31 cellular contexts compared by ENCODE assay signal in the genomic region with DNA sequence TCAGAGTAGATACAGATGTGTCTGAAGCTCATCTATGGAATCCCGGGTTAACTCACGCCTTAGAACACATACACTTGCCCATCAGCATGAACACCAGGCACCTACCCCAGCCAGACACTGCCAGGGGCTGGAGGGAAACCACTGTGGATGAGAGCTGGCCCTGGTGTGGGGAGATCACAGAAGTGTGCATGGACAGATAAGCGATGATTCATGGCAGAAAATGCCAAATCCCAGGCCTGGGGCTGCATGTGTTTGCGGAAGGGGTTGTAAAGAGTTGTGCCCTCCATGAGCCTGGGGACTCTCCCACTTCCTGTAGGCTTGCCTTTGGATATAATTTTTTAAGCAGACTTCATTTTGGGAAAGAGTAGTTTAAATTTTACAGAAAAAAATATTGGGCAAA.
"Had no signal": no experiment of that assay in that cellular context is flagged by ENCODE, and none has a peak within 500 bp of the region (broad histone marks: within the 10 kb centered on the region; RNA-seq: fewer than 3 reads in every experiment).

No MANE protein-coding gene starts in this region.

- H3K4me3 ChIP-seq: ascending aorta, colonic mucosa, esophagus squamous epithelium, gastroesophageal sphincter, heart right ventricle, hepatocyte had no signal

- H3K4me1 ChIP-seq: ascending aorta, colonic mucosa, esophagus squamous epithelium had no signal

- H3K4me1 Mint-ChIP-seq: activated CD4-positive, alpha-beta T cell treated with anti-CD3 and anti-CD28 coated beads, Interleukin-2, amount 10 ng/mL, durations not matched to agents 24 days and 14 days had no signal

- H3K9me3 Mint-ChIP-seq: activated CD4-positive, alpha-beta memory T cell treated with anti-CD3 and anti-CD28 coated beads for 36 hours; activated CD4-positive, alpha-beta T cell treated with anti-CD3 and anti-CD28 coated beads, Interleukin-2, amount 10 ng/mL, durations not matched to agents 24 days and 14 days; activated naive CD4-positive, alpha-beta T cell treated with anti-CD3 and anti-CD28 coated beads, Interleukin-2, amount 10 ng/mL, durations not matched to agents 7 days and 5 days; activated naive CD4-positive, alpha-beta T cell treated with anti-CD3 and anti-CD28 coated beads, Interleukin-2, amount 50 U/mL, for 72 hours; activated naive CD8-positive, alpha-beta T cell treated with anti-CD3 and anti-CD28 coated beads, Interleukin-2, amount 10 ng/mL, durations not matched to agents 7 days and 5 days; activated T-cell treated with anti-CD3 and anti-CD28 coated beads, Interleukin-2, amount 50 U/mL, for 24 hours; activated T-cell treated with anti-CD3 and anti-CD28 coated beads, Interleukin-2, amount 50 U/mL, for 72 hours; brain had no signal

- H3K9me3 ChIP-seq: ascending aorta, colonic mucosa, esophagus squamous epithelium, gastroesophageal sphincter, heart right ventricle had no signal

- H3K27me3 Mint-ChIP-seq: activated naive CD4-positive, alpha-beta T cell treated with anti-CD3 and anti-CD28 coated beads, Interleukin-2, amount 10 ng/mL, durations not matched to agents 7 days and 5 days; brain had no signal

- H3K36me3 ChIP-seq: ascending aorta, colonic mucosa, esophagus squamous epithelium, gastroesophageal sphincter, heart right ventricle had no signal

- H2AFZ ChIP-seq: hepatocyte had no signal

- H3K27ac Mint-ChIP-seq: activated CD4-positive, alpha-beta memory T cell treated with anti-CD3 and anti-CD28 coated beads for 36 hours; activated CD4-positive, alpha-beta T cell treated with anti-CD3 and anti-CD28 coated beads for 36 hours; activated CD4-positive, alpha-beta T cell treated with anti-CD3 and anti-CD28 coated beads, Interleukin-2, amount 10 ng/mL, durations not matched to agents 24 days and 14 days; activated CD8-positive, alpha-beta T cell treated with anti-CD3 and anti-CD28 coated beads, Interleukin-2, amount 10 ng/mL, durations not matched to agents 7 days and 5 days; activated naive CD4-positive, alpha-beta T cell treated with anti-CD3 and anti-CD28 coated beads, Interleukin-2, amount 10 ng/mL, durations not matched to agents 7 days and 5 days; activated naive CD4-positive, alpha-beta T cell treated with anti-CD3 and anti-CD28 coated beads, Interleukin-2, amount 50 U/mL, for 72 hours; activated naive CD8-positive, alpha-beta T cell treated with anti-CD3 and anti-CD28 coated beads, Interleukin-2, amount 10 ng/mL, durations not matched to agents 7 days and 5 days; activated T-cell treated with anti-CD3 and anti-CD28 coated beads, Interleukin-2, amount 50 U/mL, for 24 hours; activated T-cell treated with anti-CD3 and anti-CD28 coated beads, Interleukin-2, amount 50 U/mL, for 72 hours; brain; T-helper 17 cell; T-helper 2 cell treated with Interferon-gamma antibody and Interleukin-4, amounts not matched to agents 5 μg/mL and 100 μg/mL, for 36 hours had no signal

- H3K36me3 Mint-ChIP-seq: activated CD4-positive, alpha-beta memory T cell treated with anti-CD3 and anti-CD28 coated beads for 36 hours; activated naive CD4-positive, alpha-beta T cell treated with anti-CD3 and anti-CD28 coated beads, Interleukin-2, amount 10 ng/mL, durations not matched to agents 7 days and 5 days; activated naive CD4-positive, alpha-beta T cell treated with anti-CD3 and anti-CD28 coated beads, Interleukin-2, amount 50 U/mL, for 72 hours; activated naive CD8-positive, alpha-beta T cell treated with anti-CD3 and anti-CD28 coated beads, Interleukin-2, amount 10 ng/mL, durations not matched to agents 7 days and 5 days; brain had no signal

- ATAC-seq: activated CD4-positive, alpha-beta T cell treated with anti-CD3 and anti-CD28 coated beads for 36 hours; activated CD8-positive, alpha-beta T cell treated with anti-CD3 and anti-CD28 coated beads, Interleukin-2, amount 10 ng/mL, durations not matched to agents 7 days and 5 days; activated naive CD4-positive, alpha-beta T cell treated with anti-CD3 and anti-CD28 coated beads, Interleukin-2, amount 50 U/mL, for 72 hours; activated T-cell treated with anti-CD3 and anti-CD28 coated beads, Interleukin-2, amount 50 U/mL, for 72 hours; gastroesophageal sphincter; T-helper 17 cell had no signal

- H3K4me2 ChIP-seq: hepatocyte had no signal

- DNase-seq: activated CD4-positive, alpha-beta memory T cell treated with anti-CD3 and anti-CD28 coated beads for 36 hours; activated CD4-positive, alpha-beta T cell treated with anti-CD3 and anti-CD28 coated beads for 36 hours; activated CD4-positive, alpha-beta T cell treated with anti-CD3 and anti-CD28 coated beads, Interleukin-2, amount 10 ng/mL, durations not matched to agents 24 days and 14 days; activated CD4-positive, CD25-positive, alpha-beta regulatory T cell; activated CD4-positive, CD25-positive, alpha-beta regulatory T cell treated with anti-CD3 and anti-CD28 coated beads, Interleukin-2, amount 50 U/mL, for 72 hours; activated CD8-positive, alpha-beta memory T cell treated with anti-CD3 and anti-CD28 coated beads, Interleukin-2, amount 50 U/mL, for 48 hours; activated CD8-positive, alpha-beta T cell treated with anti-CD3 and anti-CD28 coated beads, Interleukin-2, amount 10 ng/mL, durations not matched to agents 7 days and 5 days; activated gamma-delta T cell; activated naive CD4-positive, alpha-beta T cell; activated naive CD4-positive, alpha-beta T cell treated with anti-CD3 and anti-CD28 coated beads, Interleukin-2, amount 10 ng/mL, durations not matched to agents 7 days and 5 days; activated naive CD8-positive, alpha-beta T cell treated with anti-CD3 and anti-CD28 coated beads, Interleukin-2, amount 10 ng/mL, durations not matched to agents 7 days and 5 days; activated T-cell treated with anti-CD3 and anti-CD28 coated beads for 4 hours; activated T-cell treated with anti-CD3 and anti-CD28 coated beads, Interleukin-2, amount 50 U/mL, for 24 hours; activated T-cell treated with anti-CD3 and anti-CD28 coated beads, Interleukin-2, amount 50 U/mL, for 72 hours; central memory CD4-positive, alpha-beta T cell; cerebellar nuclear complex; colonic mucosa; effector CD8-positive, alpha-beta T cell; esophagus squamous epithelium; foreskin melanocyte; heart right ventricle; T-helper 1 cell; T-helper 17 cell; T1000 had no signal

- H3K4me3 Mint-ChIP-seq: activated CD4-positive, alpha-beta memory T cell treated with anti-CD3 and anti-CD28 coated beads for 36 hours; activated CD4-positive, alpha-beta T cell treated with anti-CD3 and anti-CD28 coated beads for 36 hours; activated CD4-positive, alpha-beta T cell treated with anti-CD3 and anti-CD28 coated beads, Interleukin-2, amount 10 ng/mL, durations not matched to agents 24 days and 14 days; activated CD8-positive, alpha-beta T cell treated with anti-CD3 and anti-CD28 coated beads, Interleukin-2, amount 10 ng/mL, durations not matched to agents 7 days and 5 days; activated naive CD4-positive, alpha-beta T cell treated with anti-CD3 and anti-CD28 coated beads, Interleukin-2, amount 10 ng/mL, durations not matched to agents 7 days and 5 days; activated naive CD8-positive, alpha-beta T cell treated with anti-CD3 and anti-CD28 coated beads, Interleukin-2, amount 10 ng/mL, durations not matched to agents 7 days and 5 days; activated T-cell treated with anti-CD3 and anti-CD28 coated beads, Interleukin-2, amount 50 U/mL, for 24 hours; activated T-cell treated with anti-CD3 and anti-CD28 coated beads, Interleukin-2, amount 50 U/mL, for 72 hours; brain; T-helper 17 cell; T-helper 2 cell treated with Interferon-gamma antibody and Interleukin-4, amounts not matched to agents 5 μg/mL and 100 μg/mL, for 36 hours had no signal

- H3K27me3 ChIP-seq: ascending aorta, colonic mucosa, esophagus squamous epithelium, gastroesophageal sphincter, heart right ventricle, hepatocyte had no signal

- H3K27ac ChIP-seq: ascending aorta, colonic mucosa, epithelial cell of prostate, esophagus squamous epithelium, gastroesophageal sphincter, heart right ventricle, hepatocyte had no signal
